ENCODE assay signal across 9 cellular contexts in the genomic region with DNA sequence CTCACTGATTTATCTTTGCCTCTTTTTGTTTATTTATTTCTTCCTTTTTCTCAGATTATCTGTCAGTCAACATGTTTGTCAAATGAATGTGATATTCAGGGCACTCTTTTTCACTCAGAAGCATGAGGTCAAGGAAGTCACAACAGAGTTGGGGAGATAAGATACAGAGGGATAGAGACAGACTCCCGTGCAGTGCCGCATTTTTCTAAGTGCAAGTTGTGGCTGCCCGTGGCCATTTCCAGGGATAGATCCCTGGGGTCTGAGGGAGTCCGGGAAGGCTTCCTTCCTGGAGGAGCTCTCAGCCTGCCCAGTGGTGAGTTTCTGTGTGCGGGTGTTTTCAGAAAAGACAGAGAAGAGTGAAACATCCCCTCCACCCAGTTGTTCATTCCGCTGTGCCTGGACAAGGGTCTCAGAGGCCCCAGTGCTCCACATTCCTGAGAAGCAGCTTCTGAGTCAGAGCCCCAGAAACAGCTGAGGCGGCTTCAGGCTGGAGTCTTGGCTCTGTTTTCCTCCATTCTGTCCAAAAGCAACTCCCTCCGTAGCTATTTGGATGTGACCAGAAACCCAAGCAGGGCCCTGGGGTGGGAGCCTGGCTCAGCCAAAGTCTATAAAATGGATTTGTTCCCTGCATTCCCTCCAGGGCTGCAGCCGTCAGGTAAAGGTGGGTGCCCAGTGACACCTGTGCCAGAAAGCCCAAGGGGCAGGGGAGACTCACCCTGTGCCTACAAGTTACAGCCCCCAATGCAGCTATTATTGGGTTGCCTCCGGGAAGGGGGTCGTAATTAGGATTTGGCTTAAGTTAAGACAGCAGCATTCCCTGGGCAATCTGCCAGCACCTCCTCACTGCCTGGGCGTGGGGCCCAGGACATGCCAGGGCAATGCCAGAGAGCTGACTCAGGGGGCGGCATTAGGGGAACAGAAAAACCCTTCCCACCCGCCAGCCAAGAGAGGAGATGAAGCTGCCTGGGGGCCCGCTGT. TPM values are rescaled to one million over a fixed set of nuclear protein-coding genes. Genes with fewer than 3 reads are reported as not detected.
DNase-seq lines count a peak whose midpoint lies in the region; ATAC-seq, FAIRE-seq and TF ChIP-seq lines count a peak whose summit lies in the region.
"Had no signal": no experiment of that assay in that cellular context is flagged by ENCODE, and none has a peak within 500 bp of the region (broad histone marks: within the 10 kb centered on the region; RNA-seq: fewer than 3 reads in every experiment).

No MANE protein-coding gene starts in this region.

- H3K4me3 ChIP-seq in fibroblast of mammary gland (ENCODE audit: control insufficient read depth, low read depth, low read length) (no peak overlapping the region), pancreas (no peak overlapping the region)

- no peak overlapping the region for H3K4me3 Mint-ChIP-seq in activated T-helper 2 cell treated with anti-CD3 and anti-CD28 coated beads, Interferon-gamma antibody, Interleukin-2, Interleukin-4, amounts not matched to agents 10 μg/mL and 5 μg/mL and 100 μg/mL, durations not matched to agents 14 hours and 24 hours and 36 hours (ENCODE audit: low read depth)

- peaks cover 8% of the 10 kb centered on the region for H3K4me1 Mint-ChIP-seq in activated T-helper 2 cell treated with anti-CD3 and anti-CD28 coated beads, Interferon-gamma antibody, Interleukin-2, Interleukin-4, amounts not matched to agents 10 μg/mL and 5 μg/mL and 100 μg/mL, durations not matched to agents 14 hours and 24 hours and 36 hours (ENCODE audit: low read depth)

- DNase-seq in GM04504 (ENCODE audit: low read depth) (peak; percentile 74), RWPE1 (ENCODE audit: low spot score) (peak; percentile 93), fibroblast of mammary gland (ENCODE audit: low read depth) (peak; percentile 87), pancreas (peak; percentile 56 to 87 (median 80)), SKM-1 treated with dmso at 0.1 percent for 144 hours (lab: John Stamatoyannopoulos, UW; ENCODE audit: unreplicated experiment) (no peak)
- DNase-seq in activated CD4-positive, CD25-positive, alpha-beta regulatory T cell treated with anti-CD3 and anti-CD28 coated beads, Interleukin-2, amount 50 U/mL, for 72 hours = no peak
- no peak for DNase-seq in activated T-helper 2 cell treated with anti-CD3 and anti-CD28 coated beads, Interferon-gamma antibody, Interleukin-2, Interleukin-4, amounts not matched to agents 10 μg/mL and 5 μg/mL and 100 μg/mL, durations not matched to agents 14 hours and 24 hours and 36 hours (ENCODE audit: low spot score)

- no peaks in the 10 kb centered on the region for H3K9me3 ChIP-seq in pancreas

- peak overlapping the region; percentile 99 for H3K27ac ChIP-seq in RWPE1
- H3K27ac ChIP-seq in pancreas = peak overlapping the region; percentile 43 to 65 (median 54)

- no peak overlapping the region for H3K27ac Mint-ChIP-seq in activated T-helper 2 cell treated with anti-CD3 and anti-CD28 coated beads, Interferon-gamma antibody, Interleukin-2, Interleukin-4, amounts not matched to agents 10 μg/mL and 5 μg/mL and 100 μg/mL, durations not matched to agents 14 hours and 24 hours and 36 hours

- 31 to 40% methylated on average over 15 of the region's 15 CpGs for WGBS in pancreas, 2 donors

- POLR2A ChIA-PET in RWPE1 (lab: Yijun Ruan, JAX; ENCODE audit: low non-redundant PET) = interaction anchor here (1.0 to 2.9 kb wide), 9 partner anchors 11 to 52 kb away, joined by 3 to 28 read pairs (median 5); a partner anchor contains a TSS

- no peak for FAIRE-seq in pancreas (lab: Jason Lieb, UNC)
- FAIRE-seq: islet of Langerhans had no signal

- intact Hi-C loops in pancreas (cut with DNase I) = loop anchor here in 1 of 3 donors (10.0 kb wide), 2 partner anchors 57 to 187 kb away; no protein-coding TSS in a partner anchor
- intact Hi-C loops in activated T-helper 2 cell treated with anti-CD3 and anti-CD28 coated beads, Interferon-gamma antibody, Interleukin-2, Interleukin-4, amounts not matched to agents 10 μg/mL and 5 μg/mL and 100 μg/mL, durations not matched to agents 14 hours and 24 hours and 36 hours (cut with micrococcal nuclease) = loop anchor here (2.0 to 5.0 kb wide), 3 partner anchors 21 to 70 kb away; no protein-coding TSS in a partner anchor

- no peaks in the 10 kb centered on the region for H3K36me3 Mint-ChIP-seq in activated T-helper 2 cell treated with anti-CD3 and anti-CD28 coated beads, Interferon-gamma antibody, Interleukin-2, Interleukin-4, amounts not matched to agents 10 μg/mL and 5 μg/mL and 100 μg/mL, durations not matched to agents 14 hours and 24 hours and 36 hours (ENCODE audit: low read depth)

- no peaks in the 10 kb centered on the region for H3K9me3 Mint-ChIP-seq in activated T-helper 2 cell treated with anti-CD3 and anti-CD28 coated beads, Interferon-gamma antibody, Interleukin-2, Interleukin-4, amounts not matched to agents 10 μg/mL and 5 μg/mL and 100 μg/mL, durations not matched to agents 14 hours and 24 hours and 36 hours

- ATAC-seq in pancreas = peak; percentile 61 to 73 (median 66)
- ATAC-seq in GM21360 (IDR thresholded peaks at IDR 0.05; ENCODE audit: unreplicated experiment) = no peak

- TF ChIP-seq CTCF in RWPE1 (conservative IDR thresholded peaks at IDR 0.05; ENCODE audit: low read depth) = no peak
- no peak for TF ChIP-seq CTCF in fibroblast of mammary gland (conservative IDR thresholded peaks at IDR 0.05; ENCODE audit: control insufficient read depth, insufficient read depth, low read depth, low read length)
- no peak for TF ChIP-seq CTCF in pancreas (IDR thresholded peaks at IDR 0.05)

- CTCF ChIA-PET in RWPE1 (lab: Yijun Ruan, JAX) = interaction anchor here (0.5 to 3.9 kb wide), 19 partner anchors 7 to 194 kb away, joined by 3 to 94 read pairs (median 5); a partner anchor contains a TSS

- no peaks in the 10 kb centered on the region for H3K27me3 Mint-ChIP-seq in activated T-helper 2 cell treated with anti-CD3 and anti-CD28 coated beads, Interferon-gamma antibody, Interleukin-2, Interleukin-4, amounts not matched to agents 10 μg/mL and 5 μg/mL and 100 μg/mL, durations not matched to agents 14 hours and 24 hours and 36 hours (ENCODE audit: low read depth)

- H3K27me3 ChIP-seq in pancreas = no peaks in the 10 kb centered on the region

- H3K36me3 ChIP-seq in pancreas = no peaks in the 10 kb centered on the region

- H3K4me1 ChIP-seq in pancreas = peaks cover 20 to 31% (median 29%) of the 10 kb centered on the region in 3 donors

RNA-seq across cellular contexts. Expression of a gene that starts 13.0 kb away (rescaled TPM):
- 10 to 100 TPM in 1 of 6 donors, 1 to 10 TPM in 5; 5.3 to 10.5 (median 7.6) TPM for total RNA-seq in pancreas
- polyA plus RNA-seq in pancreas = 10 to 100 TPM in 1 of 2 donors, 1 to 10 TPM in 1; 9.0 to 18.4 TPM
- total RNA-seq in activated T-helper 2 cell treated with anti-CD3 and anti-CD28 coated beads, Interferon-gamma antibody, Interleukin-2, Interleukin-4, amounts not matched to agents 10 μg/mL and 5 μg/mL and 100 μg/mL, durations not matched to agents 14 hours and 24 hours and 36 hours = 25.8 and 26.4 TPM in 2 replicates

RNA-seq across cellular contexts. Expression of a gene that starts 23.6 kb away (rescaled TPM):
- 10 to 100 TPM in 2 of 6 donors, 1 to 10 TPM in 4; 1.5 to 16.3 (median 3.6) TPM for total RNA-seq in pancreas
- polyA plus RNA-seq in pancreas = 1 to 10 TPM; 3.0 to 6.4 TPM
- total RNA-seq in activated T-helper 2 cell treated with anti-CD3 and anti-CD28 coated beads, Interferon-gamma antibody, Interleukin-2, Interleukin-4, amounts not matched to agents 10 μg/mL and 5 μg/mL and 100 μg/mL, durations not matched to agents 14 hours and 24 hours and 36 hours = 1.7 and 1.8 TPM in 2 replicates

Comparison
In these comparisons a context has a peak if more than half of its experiments do, and no peak if none do; other contexts are left out.
1. DNase-seq: peak in GM04504 (single experiment), RWPE1 (single experiment), fibroblast of mammary gland (single experiment) and pancreas (6 of 6); none in activated CD4-positive, CD25-positive, alpha-beta regulatory T cell treated with anti-CD3 and anti-CD28 coated beads, Interleukin-2, amount 50 U/mL, for 72 hours (single experiment), activated T-helper 2 cell treated with anti-CD3 and anti-CD28 coated beads, Interferon-gamma antibody, Interleukin-2, Interleukin-4, amounts not matched to agents 10 μg/mL and 5 μg/mL and 100 μg/mL, durations not matched to agents 14 hours and 24 hours and 36 hours (single experiment) and SKM-1 treated with dmso at 0.1 percent for 144 hours (single experiment).